Comparison of ENCODE assay signal across 8 cellular contexts in genomic region chr7:48035301-48035966, GRCh38. TPM values are rescaled to one million over a fixed set of nuclear protein-coding genes. Genes with fewer than 3 reads are reported as not detected.
DNase-seq lines count a peak whose midpoint lies in the region; ATAC-seq and TF ChIP-seq lines count a peak whose summit lies in the region.

Gene C7orf57 (plus strand): TSS chr7:48035543. CDS start chr7:48036309, 766 bp downstream.

- no peak within 1 kb of the TSS for H3K27ac Mint-ChIP-seq in activated CD8-positive, alpha-beta T cell treated with anti-CD3 and anti-CD28 coated beads for 36 hours

- peak; percentile 34 to 81 for DNase-seq in NCI-H446 (lab: John Stamatoyannopoulos, UW)
- DNase-seq in activated CD8-positive, alpha-beta T cell treated with anti-CD3 and anti-CD28 coated beads for 36 hours, result peak; percentile 85
- peak; percentile 96 for DNase-seq in lower lobe of right lung
- DNase-seq in stimulated activated CD4-positive, alpha-beta T cell treated with anti-CD3 and anti-CD28 coated beads, Interleukin-4, amount 100 ng/mL, for 1 hour, result peak; percentile 86

- H3K36me3 ChIP-seq in ACC112 (ENCODE audit: insufficient read depth, low read length), result no peaks in the 10 kb centered on the region
- no peaks in the 10 kb centered on the region for H3K36me3 ChIP-seq in ectodermal cell (ENCODE audit: control insufficient read depth, insufficient read depth, low read length)
- H3K36me3 ChIP-seq in lower lobe of right lung, result no peaks in the 10 kb centered on the region

- no peaks in the 10 kb centered on the region for H3K36me3 Mint-ChIP-seq in activated CD8-positive, alpha-beta T cell treated with anti-CD3 and anti-CD28 coated beads for 36 hours (ENCODE audit: low read depth)

- H3K27me3 Mint-ChIP-seq in activated CD8-positive, alpha-beta T cell treated with anti-CD3 and anti-CD28 coated beads for 36 hours, result peaks cover 26% of the 10 kb centered on the region

- H3K79me2 ChIP-seq in ACC112 (ENCODE audit: control insufficient read depth, insufficient read depth, low read length, unreplicated experiment), result no peaks in the 10 kb centered on the region

- CTCF ChIA-PET in activated CD8-positive, alpha-beta T cell treated with anti-CD3 and anti-CD28 coated beads for 36 hours (lab: Charles Lee), result interaction anchor here (3.7 kb wide), 1 partner anchor 75 kb away, joined by 10 read pairs; no protein-coding TSS in a partner anchor

- ATAC-seq in GM18867 (IDR thresholded peaks at IDR 0.05; ENCODE audit: unreplicated experiment) (peak; percentile 100), HG03095 (IDR thresholded peaks at IDR 0.05; ENCODE audit: unreplicated experiment) (peak; percentile 98), lower lobe of right lung (peak; percentile 99 to 100)
- peak; percentile 96 for ATAC-seq in activated CD8-positive, alpha-beta T cell treated with anti-CD3 and anti-CD28 coated beads for 36 hours

- H3K9me3 ChIP-seq in ectodermal cell (ENCODE audit: control insufficient read depth, low read length), result no peaks in the 10 kb centered on the region
- no peaks in the 10 kb centered on the region for H3K9me3 ChIP-seq in lower lobe of right lung

- peaks cover 13% of the 10 kb centered on the region for H3K27me3 ChIP-seq in ACC112 (ENCODE audit: insufficient read depth, low read length)
- peaks cover 61% of the 10 kb centered on the region for H3K27me3 ChIP-seq in ectodermal cell (ENCODE audit: control insufficient read depth, insufficient read depth, low read length, poor library complexity, severe bottlenecking)
- peaks cover 35% of the 10 kb centered on the region for H3K27me3 ChIP-seq in lower lobe of right lung (ENCODE audit: low read depth)

- no peaks in the 10 kb centered on the region for H3K9me3 Mint-ChIP-seq in activated CD8-positive, alpha-beta T cell treated with anti-CD3 and anti-CD28 coated beads for 36 hours

- H3K4me3 Mint-ChIP-seq in activated CD8-positive, alpha-beta T cell treated with anti-CD3 and anti-CD28 coated beads for 36 hours, result peak within 1 kb of the TSS; percentile 69

- H3K4me3 ChIP-seq in ACC112 (ENCODE audit: low read depth, low read length) (peak within 1 kb of the TSS; percentile 79), ectodermal cell (ENCODE audit: insufficient read depth, low read depth, low read length) (peak within 1 kb of the TSS; percentile 57), lower lobe of right lung (peak within 1 kb of the TSS; percentile 65)

- intact Hi-C loops in activated CD8-positive, alpha-beta T cell treated with anti-CD3 and anti-CD28 coated beads for 36 hours (cut with micrococcal nuclease), result no loop called here
- intact Hi-C loops in lower lobe of right lung (cut with DNase I), result no loop called here

- peaks cover 9% of the 10 kb centered on the region for H3K4me1 Mint-ChIP-seq in activated CD8-positive, alpha-beta T cell treated with anti-CD3 and anti-CD28 coated beads for 36 hours (ENCODE audit: low read depth)

- peak within 1 kb of the TSS; percentile 71 for H2AFZ ChIP-seq in ACC112 (ENCODE audit: low read length, unreplicated experiment)

- TF ChIP-seq CTCF in activated CD8-positive, alpha-beta T cell treated with anti-CD3 and anti-CD28 coated beads for 36 hours (IDR thresholded peaks at IDR 0.05), result no peak
- TF ChIP-seq CTCF in lower lobe of right lung (IDR thresholded peaks at IDR 0.05), result peak; percentile 44

- POLR2A ChIA-PET in activated CD8-positive, alpha-beta T cell treated with anti-CD3 and anti-CD28 coated beads for 36 hours (lab: Charles Lee), result interaction anchor here (0.6 to 1.8 kb wide), 2 partner anchors 15 to 54 kb away, joined by 3 to 5 read pairs; partner anchors contain the start of gene UPP1

- no peak within 1 kb of the TSS for H3K27ac ChIP-seq in ACC112 (ENCODE audit: low read depth, low read length)
- H3K27ac ChIP-seq in ectodermal cell (ENCODE audit: insufficient read depth, low read depth, low read length, poor library complexity, severe bottlenecking), result no peak within 1 kb of the TSS
- no peak within 1 kb of the TSS for H3K27ac ChIP-seq in lower lobe of right lung

- 1% methylated on average over 62 of the region's 62 CpGs for WGBS in ectodermal cell, 2 experiments

- H3K4me1 ChIP-seq in ACC112 (ENCODE audit: control insufficient read depth, insufficient read depth, low read length, unreplicated experiment), result no peaks in the 10 kb centered on the region
- peaks cover 6% of the 10 kb centered on the region for H3K4me1 ChIP-seq in ectodermal cell (ENCODE audit: control insufficient read depth, insufficient read depth, low read length)
- H3K4me1 ChIP-seq in lower lobe of right lung, result peaks cover 15% of the 10 kb centered on the region

RNA-seq across cellular contexts. Expression of gene C7orf57, which starts in this region (rescaled TPM):
- under 1 TPM; 0.74 to 0.83 TPM for total RNA-seq in activated CD8-positive, alpha-beta T cell treated with anti-CD3 and anti-CD28 coated beads for 36 hours
- not detected for polyA plus RNA-seq in ectodermal cell (2013, experiment 1 of 4)
- not detected for polyA plus RNA-seq in ectodermal cell (2013, experiment 2 of 4)
- 0.27 TPM for polyA plus RNA-seq in ectodermal cell (2013, experiment 3 of 4)
- polyA plus RNA-seq in ectodermal cell (2013, experiment 4 of 4), result 0.12 TPM
- total RNA-seq in lower lobe of right lung, result 1.6 TPM

Comparison
In these comparisons a context has a peak if more than half of its experiments do, and no peak if none do; other contexts are left out.
1. Peak in DNase-seq and ATAC-seq in activated CD8-positive, alpha-beta T cell treated with anti-CD3 and anti-CD28 coated beads for 36 hours; RNA of the gene not detected or under 1 TPM.